15 cellular contexts compared by ENCODE assay signal in genomic region chr12:122991623-122992275, GRCh38. TPM values are rescaled to one million over a fixed set of nuclear protein-coding genes. Genes with fewer than 3 reads are reported as not detected.
DNase-seq lines count a peak whose midpoint lies in the region; ATAC-seq, FAIRE-seq and TF ChIP-seq lines count a peak whose summit lies in the region.
"Had no signal": no experiment of that assay in that cellular context is flagged by ENCODE, and none has a peak within 500 bp of the region (broad histone marks: within the 10 kb centered on the region; RNA-seq: fewer than 3 reads in every experiment).

No MANE protein-coding gene starts in this region.

- intact Hi-C loops in heart left ventricle (cut with DNase I) (no loop called here), left ventricle myocardium inferior (cut with micrococcal nuclease) (no loop called here), psoas muscle (cut with DNase I) (no loop called here), left colon (cut with DNase I, micrococcal nuclease) (no loop called here)

- no peak overlapping the region for H2BK12ac ChIP-seq in H1 (ENCODE audit: low read depth, low read length)

- H3K27ac ChIP-seq in heart left ventricle (no peak overlapping the region), left ventricle myocardium inferior (replicated peaks) (no peak overlapping the region), H1 (ENCODE audit: low read depth, low read length) (no peak overlapping the region), psoas muscle (no peak overlapping the region)
- H3K27ac ChIP-seq: 22Rv1, HL-60 had no signal

- H3K27me3 ChIP-seq in heart left ventricle (no peaks in the 10 kb centered on the region), left ventricle myocardium inferior (ENCODE audit: low read depth) (no peaks in the 10 kb centered on the region), H1 (replicated peaks in 1 of 4; ENCODE audit: control insufficient read depth in 3 of 4, extremely low read depth in 1 of 4, insufficient read depth in 3 of 4, low read length in 3 of 4) (no peaks in the 10 kb centered on the region), psoas muscle (ENCODE audit: insufficient read depth in 3 of 3, low read length in 2 of 3) (no peaks in the 10 kb centered on the region)

- H3K4me1 ChIP-seq in heart left ventricle (peaks cover 0 to 21% (median 4%) of the 10 kb centered on the region in 12 donors), left ventricle myocardium inferior (peaks cover 18% of the 10 kb centered on the region), H1 (replicated peaks in 1 of 4; ENCODE audit: control insufficient read depth in 3 of 4, insufficient read depth in 4 of 4, low read length in 3 of 4) (no peaks in the 10 kb centered on the region; a peak in 2 of 7 replicates), psoas muscle (peaks cover 22% of the 10 kb centered on the region)
- H3K4me1 ChIP-seq: Caco-2, HAP-1 had no signal

- TF ChIP-seq POLR2A in heart left ventricle (IDR thresholded peaks at IDR 0.05), result no peak
- TF ChIP-seq POLR2A in H1 (IDR thresholded peaks at IDR 0.05; ENCODE audit: control extremely low read depth in 1 of 2, low read depth in 2 of 2, low read length in 2 of 2), result no peak

- no peak overlapping the region for H2AFZ ChIP-seq in H1 (ENCODE audit: low read length)
- H2AFZ ChIP-seq: GM23338 had no signal

- no peak for FAIRE-seq in H1 (lab: Jason Lieb, UNC)
- FAIRE-seq: GM18507 had no signal

- no peak for TF ChIP-seq EP300 in H1 (IDR thresholded peaks at IDR 0.05; ENCODE audit: borderline replicate concordance in 1 of 2, low read depth in 2 of 2, low read length in 2 of 2)

- peak overlapping the region; percentile 57; the same call in 1 of the 2 replicates for H4K8ac ChIP-seq in H1 (ENCODE audit: extremely low read depth, insufficient read depth, low read length)

- no peak overlapping the region for H3K56ac ChIP-seq in H1 (replicated peaks; ENCODE audit: insufficient read length, low read depth, low read length)

- H3K14ac ChIP-seq in H1 (ENCODE audit: insufficient read length), result no peak overlapping the region

- H2AK5ac ChIP-seq in H1 (ENCODE audit: low read depth, low read length), result no peak overlapping the region

- no peak overlapping the region for H4K91ac ChIP-seq in H1 (replicated peaks; ENCODE audit: insufficient read length, low read length)

- 81 to 89% (median 84%) methylated on average over 27 of the region's 27 CpGs for WGBS in heart left ventricle, 4 donors
- 78% methylated on average over 25 of the region's 27 CpGs; no CpG with 5 or more reads in 1 of the 2 experiments for WGBS in H1 (ENCODE audit: extremely low coverage in 1 of 2, insufficient coverage in 1 of 2, insufficient read length in 1 of 2, insufficient replicate concordance in 2 of 2, low coverage in 1 of 2, low lambda C conversion rate in 2 of 2, missing lambda C conversion rate in 1 of 2), 2 experiments
- 86 to 88% (median 86%) methylated on average over 27 of the region's 27 CpGs for WGBS in psoas muscle, 3 donors

- no peak overlapping the region for H4K5ac ChIP-seq in H1 (ENCODE audit: insufficient read length, low read depth, low read length)

- TF ChIP-seq CTCF in heart left ventricle (IDR thresholded peaks at IDR 0.05), result no peak
- no peak for TF ChIP-seq CTCF in left ventricle myocardium inferior (IDR thresholded peaks at IDR 0.05; ENCODE audit: borderline replicate concordance)
- TF ChIP-seq CTCF in GM20000 (IDR thresholded peaks at IDR 0.05; ENCODE audit: extremely low read depth, missing control alignments), result no peak
- no peak for TF ChIP-seq CTCF in H1 (IDR thresholded peaks at IDR 0.05; ENCODE audit: control extremely low read depth in 1 of 3, insufficient read depth in 1 of 3, low read depth in 1 of 3, low read length in 3 of 3)
- no peak for TF ChIP-seq CTCF in psoas muscle (IDR thresholded peaks at IDR 0.05)

- POLR2A ChIA-PET in H1 (lab: Charles Lee; ENCODE audit: partially characterized antibody), result interaction anchor here (0.6 to 1.4 kb wide), 4 partner anchors 9 to 241 kb away, joined by 3 to 7 read pairs (median 6); partner anchors contain the start of gene MTRFR

- no peaks in the 10 kb centered on the region for H3K79me2 ChIP-seq in H1 (ENCODE audit: control insufficient read depth in 1 of 2, insufficient read depth in 2 of 2, low read length in 2 of 2)

- H2BK120ac ChIP-seq in H1 (replicated peaks; ENCODE audit: low read depth, low read length), result no peak overlapping the region

- no peaks in the 10 kb centered on the region for H3K23me2 ChIP-seq in H1 (ENCODE audit: low read depth, low read length)

- DNase-seq in heart left ventricle (peak in 3 of 5 donors; percentile 17 to 62 (median 25)), left ventricle myocardium inferior (no peak), GM20000 (ENCODE audit: low spot score) (peak; percentile 41), H1 (ENCODE audit: low read depth in 1 of 2, low spot score in 2 of 2) (no peak), psoas muscle (peak; percentile 13 to 50), left colon (no peak), hepatic stellate cell (ENCODE audit: low spot score) (no peak)
- no peak for DNase-seq in stimulated activated CD4-positive, alpha-beta T cell treated with anti-CD3 and anti-CD28 coated beads, Interleukin-15, amount 100 ng/mL, for 24 hours
- DNase-seq: Caco-2, DMS53 had no signal

- 0 out of 2 replicates have a peak overlapping the region, but pooled peaks have one; percentile 32 for H2BK20ac ChIP-seq in H1 (ENCODE audit: low read length)

- H2BK5ac ChIP-seq in H1 (ENCODE audit: low read depth, low read length), result no peak overlapping the region

- H3K4me2 ChIP-seq in H1 (ENCODE audit: insufficient read depth in 1 of 2, low read depth in 2 of 2, low read length in 2 of 2), result no peak overlapping the region
- H3K4me2 ChIP-seq: GM23338 had no signal

- no peak overlapping the region for H3K23ac ChIP-seq in H1 (ENCODE audit: insufficient read length)

- no peak for ATAC-seq in heart left ventricle
- ATAC-seq in psoas muscle, result no peak
- ATAC-seq in left colon, result no peak

- H3K4me3 ChIP-seq in heart left ventricle (no peak overlapping the region), left ventricle myocardium inferior (no peak overlapping the region), H1 (ENCODE audit: extremely low read depth in 1 of 4, insufficient read depth in 2 of 4, low read depth in 3 of 4, low read length in 4 of 4) (no peak overlapping the region), psoas muscle (no peak overlapping the region)
- H3K4me3 ChIP-seq: GM23338, HAP-1 had no signal

- H3K36me3 ChIP-seq in heart left ventricle (peaks cover 0 to 77% (median 37%) of the 10 kb centered on the region in 9 donors), left ventricle myocardium inferior (peaks cover 71% of the 10 kb centered on the region), H1 (ENCODE audit: control insufficient read depth in 2 of 4, insufficient read depth in 4 of 4, low read length in 3 of 4) (no peaks in the 10 kb centered on the region), psoas muscle (ENCODE audit: insufficient read depth in 1 of 2, low read depth in 1 of 2) (peaks cover 0 to 23% of the 10 kb centered on the region in 2 donors)
- H3K36me3 ChIP-seq: HAP-1 had no signal

- H3K9me3 ChIP-seq in heart left ventricle (no peaks in the 10 kb centered on the region), left ventricle myocardium inferior (replicated peaks) (no peaks in the 10 kb centered on the region), H1 (ENCODE audit: insufficient read depth in 2 of 2, low read depth in 1 of 2, low read length in 1 of 2) (no peaks in the 10 kb centered on the region), psoas muscle (no peaks in the 10 kb centered on the region)
- H3K9me3 ChIP-seq: Caco-2, HAP-1 had no signal

- no peak overlapping the region for H2BK15ac ChIP-seq in H1 (ENCODE audit: low read length)

- no peak for TF ChIP-seq RAD21 in H1 (IDR thresholded peaks at IDR 0.05 in 1 of 2, conservative IDR thresholded peaks at IDR 0.05 in 1 of 2; ENCODE audit: low read depth in 2 of 2, low read length in 2 of 2)

- no peaks in the 10 kb centered on the region for H4K20me1 ChIP-seq in H1 (replicated peaks in 1 of 2; ENCODE audit: control insufficient read depth in 1 of 2, insufficient read depth in 2 of 2, low read length in 2 of 2)

- no peak overlapping the region for H3K9ac ChIP-seq in H1 (replicated peaks in 1 of 4; ENCODE audit: extremely low read depth in 1 of 4, low read depth in 3 of 4, low read length in 3 of 4)

- CTCF ChIA-PET in H1 (lab: Charles Lee; ENCODE audit: partially characterized antibody), result interaction anchor here (0.6 to 2.2 kb wide), 7 partner anchors 9 to 51 kb away, joined by 3 to 10 read pairs (median 3); no protein-coding TSS in a partner anchor

- H3K79me1 ChIP-seq in H1 (ENCODE audit: low read depth, low read length), result no peaks in the 10 kb centered on the region

- H3K18ac ChIP-seq in H1 (ENCODE audit: extremely low read depth, low read length), result no peak overlapping the region

- H3K4ac ChIP-seq in H1 (replicated peaks; ENCODE audit: insufficient read length, low read depth, low read length), result no peak overlapping the region

RNA-seq across cellular contexts. Expression of gene ARL6IP4, which starts 11.3 kb away (rescaled TPM):
- 100 to 1,000 TPM; 123 to 236 (median 140) TPM for total RNA-seq in heart left ventricle
- polyA plus RNA-seq in heart left ventricle, result 100 to 1,000 TPM; 186 to 325 TPM
- total RNA-seq in left ventricle myocardium inferior, result 156 TPM
- total RNA-seq in H1 (2021; fragmentation: NEBNext Ultra II Directional; extraction: Animal tissue kit (Norgen Biotek cat#: 25700)), result 109 and 115 TPM in 2 replicates
- polyA plus RNA-seq in H1 (2011; rRNA removed), result 76.4 and 97.6 TPM in 2 replicates
- polyA plus RNA-seq in H1 (2011; cell fraction: cytosol; rRNA removed), result 167 TPM
- polyA plus RNA-seq in H1 (2011; cell fraction: nucleus; rRNA removed), result 189 TPM
- polyA plus RNA-seq in H1 (2012, experiment 1 of 2), result 132 to 155 TPM (median 146 TPM) in 4 replicates
- 99.7 TPM for polyA plus RNA-seq in H1 (2012, experiment 2 of 2)
- polyA plus RNA-seq in H1 (2013, experiment 1 of 2), result 111 TPM
- polyA plus RNA-seq in H1 (2013, experiment 2 of 2), result 111 TPM
- polyA minus RNA-seq in H1 (2011; rRNA and poly(A)+ RNA removed), result 18.1 and 21.2 TPM in 2 replicates
- 44.5 TPM for polyA minus RNA-seq in H1 (2011; cell fraction: cytosol; rRNA and poly(A)+ RNA removed)
- polyA minus RNA-seq in H1 (2011; cell fraction: nucleus; rRNA and poly(A)+ RNA removed), result 19.1 TPM
- total RNA-seq in psoas muscle, result 100 to 1,000 TPM; 113 to 130 (median 117) TPM
- polyA plus RNA-seq in psoas muscle, result 100 to 1,000 TPM; 161 to 193 (median 187) TPM
- 100 to 1,000 TPM; 136 to 158 TPM for total RNA-seq in left colon

RNA-seq across cellular contexts. Expression of gene OGFOD2, which starts 16.7 kb away (rescaled TPM):
- total RNA-seq in heart left ventricle, result 10 to 100 TPM in 6 of 9 donors, 1 to 10 TPM in 3; 4.4 to 17.0 (median 12.7) TPM
- polyA plus RNA-seq in heart left ventricle, result 10 to 100 TPM; 12.7 to 19.7 TPM
- 14.9 TPM for total RNA-seq in left ventricle myocardium inferior
- total RNA-seq in H1 (2021; fragmentation: NEBNext Ultra II Directional; extraction: Animal tissue kit (Norgen Biotek cat#: 25700)), result 17.3 and 17.4 TPM in 2 replicates
- polyA plus RNA-seq in H1 (2011; rRNA removed), result 20.3 and 35.6 TPM in 2 replicates
- polyA plus RNA-seq in H1 (2011; cell fraction: cytosol; rRNA removed), result 27.1 TPM
- polyA plus RNA-seq in H1 (2011; cell fraction: nucleus; rRNA removed), result 58.8 TPM
- polyA plus RNA-seq in H1 (2012, experiment 1 of 2), result 6.5 to 12.5 TPM (median 11.5 TPM) in 4 replicates
- 9.1 TPM for polyA plus RNA-seq in H1 (2012, experiment 2 of 2)
- polyA plus RNA-seq in H1 (2013, experiment 1 of 2), result 5.4 TPM
- 5.4 TPM for polyA plus RNA-seq in H1 (2013, experiment 2 of 2)
- 10.5 and 13.0 TPM in 2 replicates for polyA minus RNA-seq in H1 (2011; rRNA and poly(A)+ RNA removed)
- 10.9 TPM for polyA minus RNA-seq in H1 (2011; cell fraction: cytosol; rRNA and poly(A)+ RNA removed)
- 27.0 TPM for polyA minus RNA-seq in H1 (2011; cell fraction: nucleus; rRNA and poly(A)+ RNA removed)
- total RNA-seq in psoas muscle, result 10 to 100 TPM in 1 of 4 donors, 1 to 10 TPM in 3; 6.4 to 12.0 (median 8.5) TPM
- polyA plus RNA-seq in psoas muscle, result 10 to 100 TPM in 2 of 3 donors, 1 to 10 TPM in 1; 7.0 to 25.3 (median 19.5) TPM
- 10 to 100 TPM; 22.2 to 22.4 TPM for total RNA-seq in left colon

RNA-seq across cellular contexts. Expression of gene ABCB9, which starts 25.5 kb away (rescaled TPM):
- total RNA-seq in heart left ventricle, result 1 to 10 TPM; 3.1 to 8.6 (median 4.7) TPM
- 1 to 10 TPM; 3.1 to 3.3 TPM for polyA plus RNA-seq in heart left ventricle
- 1.6 TPM for total RNA-seq in left ventricle myocardium inferior
- 6.3 and 8.0 TPM in 2 replicates for total RNA-seq in H1 (2021; fragmentation: NEBNext Ultra II Directional; extraction: Animal tissue kit (Norgen Biotek cat#: 25700))
- polyA plus RNA-seq in H1 (2011; rRNA removed), result 3.8 and 5.0 TPM in 2 replicates
- 4.0 TPM for polyA plus RNA-seq in H1 (2011; cell fraction: cytosol; rRNA removed)
- polyA plus RNA-seq in H1 (2011; cell fraction: nucleus; rRNA removed), result 7.8 TPM
- 1.7 to 3.8 TPM (median 3.3 TPM) in 4 replicates for polyA plus RNA-seq in H1 (2012, experiment 1 of 2)
- polyA plus RNA-seq in H1 (2012, experiment 2 of 2), result 3.3 TPM
- polyA plus RNA-seq in H1 (2013, experiment 1 of 2), result 3.2 TPM
- polyA plus RNA-seq in H1 (2013, experiment 2 of 2), result 3.4 TPM
- 6.1 and 7.9 TPM in 2 replicates for polyA minus RNA-seq in H1 (2011; rRNA and poly(A)+ RNA removed)
- 6.6 TPM for polyA minus RNA-seq in H1 (2011; cell fraction: cytosol; rRNA and poly(A)+ RNA removed)
- polyA minus RNA-seq in H1 (2011; cell fraction: nucleus; rRNA and poly(A)+ RNA removed), result 9.2 TPM
- total RNA-seq in psoas muscle, result under 1 TPM; 0.47 to 0.97 (median 0.78) TPM
- 1 to 10 TPM in 1 of 3 donors, under 1 TPM in 2; 0.56 to 1.1 (median 0.62) TPM for polyA plus RNA-seq in psoas muscle
- total RNA-seq in left colon, result 1 to 10 TPM; 4.6 to 4.9 TPM

Comparison
In these comparisons a context has a peak if more than half of its experiments do, and no peak if none do; other contexts are left out.
1. DNase-seq: peak in heart left ventricle (3 of 5), GM20000 (single experiment) and psoas muscle (2 of 2); none in left ventricle myocardium inferior (single experiment), H1 (0 of 2), stimulated activated CD4-positive, alpha-beta T cell treated with anti-CD3 and anti-CD28 coated beads, Interleukin-15, amount 100 ng/mL, for 24 hours (single experiment), left colon (0 of 2) and hepatic stellate cell (single experiment).